In the genomic region with DNA sequence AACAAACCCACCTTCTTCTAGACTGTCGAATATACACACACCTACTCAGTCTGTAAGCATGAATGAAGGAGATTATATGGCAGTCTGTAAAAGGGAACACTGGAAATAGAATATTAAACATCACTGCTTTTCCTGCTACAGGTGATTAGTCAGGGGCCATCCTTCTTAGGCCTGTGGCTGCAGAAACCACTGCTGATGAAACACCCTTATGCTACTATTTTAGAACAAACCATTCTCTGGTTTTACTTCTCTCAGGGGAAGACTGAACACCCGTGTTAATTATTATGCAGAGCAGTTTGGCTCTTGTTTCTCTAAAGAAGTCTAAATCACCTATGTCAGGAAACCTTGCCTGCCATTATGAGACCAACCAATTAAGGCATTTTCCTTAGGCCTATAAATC, we compare ENCODE assay signal across 10 cellular contexts.
DNase-seq lines count a peak whose midpoint lies in the region; ATAC-seq lines count a peak whose summit lies in the region.
"Had no signal": no experiment of that assay in that cellular context is flagged by ENCODE, and none has a peak within 500 bp of the region (broad histone marks: within the 10 kb centered on the region; RNA-seq: fewer than 3 reads in every experiment).

No MANE protein-coding gene starts in this region.

- ATAC-seq in GM18517 (IDR thresholded peaks at IDR 0.05; ENCODE audit: unreplicated experiment) (peak; percentile 89), GM21423 (IDR thresholded peaks at IDR 0.05; ENCODE audit: unreplicated experiment) (peak; percentile 81), HG03139 (IDR thresholded peaks at IDR 0.05; ENCODE audit: unreplicated experiment) (peak; percentile 88), right cardiac atrium (no peak)

- no peak overlapping the region for H3K4me3 Mint-ChIP-seq in activated T-helper 1 cell treated with anti-CD3 and anti-CD28 coated beads, Interleukin-12 subunit alpha, Interleukin-12 subunit beta, Interleukin-2, Interleukin-4 antibody, amounts not matched to agents 30 ng/mL and 10 ng/mL and 1 ng/mL, durations not matched to agents 14 hours and 24 hours and 36 hours

- intact Hi-C loops in activated T-helper 1 cell treated with anti-CD3 and anti-CD28 coated beads, Interleukin-12 subunit alpha, Interleukin-12 subunit beta, Interleukin-2, Interleukin-4 antibody, amounts not matched to agents 30 ng/mL and 10 ng/mL and 1 ng/mL, durations not matched to agents 14 hours and 24 hours and 36 hours (cut with micrococcal nuclease), result loop anchor here (10.0 kb wide), 1 partner anchor 1041 kb away; no protein-coding TSS in a partner anchor
- intact Hi-C loops in right cardiac atrium (cut with DNase I), result no loop called here

- no peaks in the 10 kb centered on the region for H3K9me3 ChIP-seq in right cardiac atrium (ENCODE audit: control insufficient read depth, low read length)
- H3K9me3 ChIP-seq: ovary had no signal

- H3K4me1 Mint-ChIP-seq in activated T-helper 1 cell treated with anti-CD3 and anti-CD28 coated beads, Interleukin-12 subunit alpha, Interleukin-12 subunit beta, Interleukin-2, Interleukin-4 antibody, amounts not matched to agents 30 ng/mL and 10 ng/mL and 1 ng/mL, durations not matched to agents 14 hours and 24 hours and 36 hours (ENCODE audit: low read depth), result peaks cover 25% of the 10 kb centered on the region

- no peaks in the 10 kb centered on the region for H3K27me3 ChIP-seq in right cardiac atrium (ENCODE audit: control insufficient read depth, insufficient read depth)
- H3K27me3 ChIP-seq: ovary had no signal

- no peak for DNase-seq in activated T-helper 1 cell treated with anti-CD3 and anti-CD28 coated beads, Interleukin-12 subunit alpha, Interleukin-12 subunit beta, Interleukin-2, Interleukin-4 antibody, amounts not matched to agents 30 ng/mL and 10 ng/mL and 1 ng/mL, durations not matched to agents 14 hours and 24 hours and 36 hours (ENCODE audit: low spot score)
- DNase-seq in DMS79 (lab: John Stamatoyannopoulos, UW) (no peak), NCI-H1092 (lab: John Stamatoyannopoulos, UW) (no peak), DMS153 treated with DMSO at 0.1 percent for 48 hours (lab: John Stamatoyannopoulos, UW; ENCODE audit: unreplicated experiment) (no peak), right cardiac atrium (no peak)
- DNase-seq: IMR-90, ovary had no signal

- 74% methylated on average over 2 of the region's 2 CpGs for WGBS in right cardiac atrium

- peaks cover 13% of the 10 kb centered on the region for H3K36me3 Mint-ChIP-seq in activated T-helper 1 cell treated with anti-CD3 and anti-CD28 coated beads, Interleukin-12 subunit alpha, Interleukin-12 subunit beta, Interleukin-2, Interleukin-4 antibody, amounts not matched to agents 30 ng/mL and 10 ng/mL and 1 ng/mL, durations not matched to agents 14 hours and 24 hours and 36 hours (ENCODE audit: low read depth)

- no peak overlapping the region for H3K4me3 ChIP-seq in right cardiac atrium (ENCODE audit: low read length)
- H3K4me3 ChIP-seq: ovary had no signal

- peak overlapping the region; percentile 9 for H3K27ac Mint-ChIP-seq in activated T-helper 1 cell treated with anti-CD3 and anti-CD28 coated beads, Interleukin-12 subunit alpha, Interleukin-12 subunit beta, Interleukin-2, Interleukin-4 antibody, amounts not matched to agents 30 ng/mL and 10 ng/mL and 1 ng/mL, durations not matched to agents 14 hours and 24 hours and 36 hours

- no peaks in the 10 kb centered on the region for H3K27me3 Mint-ChIP-seq in activated T-helper 1 cell treated with anti-CD3 and anti-CD28 coated beads, Interleukin-12 subunit alpha, Interleukin-12 subunit beta, Interleukin-2, Interleukin-4 antibody, amounts not matched to agents 30 ng/mL and 10 ng/mL and 1 ng/mL, durations not matched to agents 14 hours and 24 hours and 36 hours (ENCODE audit: insufficient read depth)

- peaks cover 6% of the 10 kb centered on the region for H3K4me1 ChIP-seq in right cardiac atrium (ENCODE audit: control insufficient read depth, insufficient read depth, low read length)

- H3K27ac ChIP-seq in right cardiac atrium (ENCODE audit: low read length), result no peak overlapping the region
- H3K27ac ChIP-seq: ovary had no signal

- H3K9me3 Mint-ChIP-seq in activated T-helper 1 cell treated with anti-CD3 and anti-CD28 coated beads, Interleukin-12 subunit alpha, Interleukin-12 subunit beta, Interleukin-2, Interleukin-4 antibody, amounts not matched to agents 30 ng/mL and 10 ng/mL and 1 ng/mL, durations not matched to agents 14 hours and 24 hours and 36 hours, result peaks cover 26% of the 10 kb centered on the region

Comparison
In these comparisons a context has a peak if more than half of its experiments do, and no peak if none do; other contexts are left out.
1. ATAC-seq: peak in GM18517 (single experiment), GM21423 (single experiment) and HG03139 (single experiment); none in right cardiac atrium (0 of 2).